In the genomic region with DNA sequence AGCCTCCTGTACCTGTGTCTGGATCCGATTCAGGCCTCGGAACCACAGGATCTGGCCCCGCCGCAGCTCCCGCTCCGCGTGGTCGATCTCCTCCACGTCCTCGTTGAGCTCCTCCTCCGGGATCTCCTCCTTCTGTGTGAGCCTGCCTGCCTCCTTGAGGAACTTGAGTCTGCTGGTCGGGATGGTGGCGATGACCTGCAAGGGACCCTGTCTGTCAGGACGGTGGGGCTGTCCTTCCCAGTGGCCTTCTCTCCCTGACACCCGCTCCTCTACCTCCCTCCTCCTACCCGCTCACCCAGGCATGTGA, we compare ENCODE assay signal across 3 cellular contexts.
TF ChIP-seq lines count a peak whose summit lies in the region.

No MANE protein-coding gene starts in this region.

TF ChIP-seq in WTC11, 78 proteins besides CTCF, POLR2A, EP300 and RAD21 (continues in another document):
- TF ChIP-seq, protein P1, sequence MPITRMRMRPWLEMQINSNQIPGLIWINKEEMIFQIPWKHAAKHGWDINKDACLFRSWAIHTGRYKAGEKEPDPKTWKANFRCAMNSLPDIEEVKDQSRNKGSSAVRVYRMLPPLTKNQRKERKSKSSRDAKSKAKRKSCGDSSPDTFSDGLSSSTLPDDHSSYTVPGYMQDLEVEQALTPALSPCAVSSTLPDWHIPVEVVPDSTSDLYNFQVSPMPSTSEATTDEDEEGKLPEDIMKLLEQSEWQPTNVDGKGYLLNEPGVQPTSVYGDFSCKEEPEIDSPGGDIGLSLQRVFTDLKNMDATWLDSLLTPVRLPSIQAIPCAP (CRISPR knock-in tag; IDR thresholded peaks at IDR 0.05): no peak
- TF ChIP-seq, protein P2, sequence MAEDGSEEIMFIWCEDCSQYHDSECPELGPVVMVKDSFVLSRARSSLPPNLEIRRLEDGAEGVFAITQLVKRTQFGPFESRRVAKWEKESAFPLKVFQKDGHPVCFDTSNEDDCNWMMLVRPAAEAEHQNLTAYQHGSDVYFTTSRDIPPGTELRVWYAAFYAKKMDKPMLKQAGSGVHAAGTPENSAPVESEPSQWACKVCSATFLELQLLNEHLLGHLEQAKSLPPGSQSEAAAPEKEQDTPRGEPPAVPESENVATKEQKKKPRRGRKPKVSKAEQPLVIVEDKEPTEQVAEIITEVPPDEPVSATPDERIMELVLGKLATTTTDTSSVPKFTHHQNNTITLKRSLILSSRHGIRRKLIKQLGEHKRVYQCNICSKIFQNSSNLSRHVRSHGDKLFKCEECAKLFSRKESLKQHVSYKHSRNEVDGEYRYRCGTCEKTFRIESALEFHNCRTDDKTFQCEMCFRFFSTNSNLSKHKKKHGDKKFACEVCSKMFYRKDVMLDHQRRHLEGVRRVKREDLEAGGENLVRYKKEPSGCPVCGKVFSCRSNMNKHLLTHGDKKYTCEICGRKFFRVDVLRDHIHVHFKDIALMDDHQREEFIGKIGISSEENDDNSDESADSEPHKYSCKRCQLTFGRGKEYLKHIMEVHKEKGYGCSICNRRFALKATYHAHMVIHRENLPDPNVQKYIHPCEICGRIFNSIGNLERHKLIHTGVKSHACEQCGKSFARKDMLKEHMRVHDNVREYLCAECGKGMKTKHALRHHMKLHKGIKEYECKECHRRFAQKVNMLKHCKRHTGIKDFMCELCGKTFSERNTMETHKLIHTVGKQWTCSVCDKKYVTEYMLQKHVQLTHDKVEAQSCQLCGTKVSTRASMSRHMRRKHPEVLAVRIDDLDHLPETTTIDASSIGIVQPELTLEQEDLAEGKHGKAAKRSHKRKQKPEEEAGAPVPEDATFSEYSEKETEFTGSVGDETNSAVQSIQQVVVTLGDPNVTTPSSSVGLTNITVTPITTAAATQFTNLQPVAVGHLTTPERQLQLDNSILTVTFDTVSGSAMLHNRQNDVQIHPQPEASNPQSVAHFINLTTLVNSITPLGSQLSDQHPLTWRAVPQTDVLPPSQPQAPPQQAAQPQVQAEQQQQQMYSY (CRISPR knock-in tag; IDR thresholded peaks at IDR 0.05): no peak
- TF ChIP-seq NR1H2 (CRISPR knock-in tag; IDR thresholded peaks at IDR 0.05) (no peak), SOX15 (CRISPR knock-in tag; IDR thresholded peaks at IDR 0.05) (no peak), ESRRA (CRISPR knock-in tag; IDR thresholded peaks at IDR 0.05; ENCODE audit: borderline replicate concordance) (no peak), TCF7 (CRISPR knock-in tag; IDR thresholded peaks at IDR 0.05; ENCODE audit: low read depth) (no peak)
- TF ChIP-seq, protein P3, sequence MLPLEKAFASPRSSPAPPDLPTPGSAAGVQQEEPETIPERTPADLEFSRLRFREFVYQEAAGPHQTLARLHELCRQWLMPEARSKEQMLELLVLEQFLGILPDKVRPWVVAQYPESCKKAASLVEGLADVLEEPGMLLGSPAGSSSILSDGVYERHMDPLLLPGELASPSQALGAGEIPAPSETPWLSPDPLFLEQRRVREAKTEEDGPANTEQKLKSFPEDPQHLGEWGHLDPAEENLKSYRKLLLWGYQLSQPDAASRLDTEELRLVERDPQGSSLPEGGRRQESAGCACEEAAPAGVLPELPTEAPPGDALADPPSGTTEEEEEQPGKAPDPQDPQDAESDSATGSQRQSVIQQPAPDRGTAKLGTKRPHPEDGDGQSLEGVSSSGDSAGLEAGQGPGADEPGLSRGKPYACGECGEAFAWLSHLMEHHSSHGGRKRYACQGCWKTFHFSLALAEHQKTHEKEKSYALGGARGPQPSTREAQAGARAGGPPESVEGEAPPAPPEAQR (CRISPR knock-in tag; IDR thresholded peaks at IDR 0.05): no peak
- TF ChIP-seq, protein P4, sequence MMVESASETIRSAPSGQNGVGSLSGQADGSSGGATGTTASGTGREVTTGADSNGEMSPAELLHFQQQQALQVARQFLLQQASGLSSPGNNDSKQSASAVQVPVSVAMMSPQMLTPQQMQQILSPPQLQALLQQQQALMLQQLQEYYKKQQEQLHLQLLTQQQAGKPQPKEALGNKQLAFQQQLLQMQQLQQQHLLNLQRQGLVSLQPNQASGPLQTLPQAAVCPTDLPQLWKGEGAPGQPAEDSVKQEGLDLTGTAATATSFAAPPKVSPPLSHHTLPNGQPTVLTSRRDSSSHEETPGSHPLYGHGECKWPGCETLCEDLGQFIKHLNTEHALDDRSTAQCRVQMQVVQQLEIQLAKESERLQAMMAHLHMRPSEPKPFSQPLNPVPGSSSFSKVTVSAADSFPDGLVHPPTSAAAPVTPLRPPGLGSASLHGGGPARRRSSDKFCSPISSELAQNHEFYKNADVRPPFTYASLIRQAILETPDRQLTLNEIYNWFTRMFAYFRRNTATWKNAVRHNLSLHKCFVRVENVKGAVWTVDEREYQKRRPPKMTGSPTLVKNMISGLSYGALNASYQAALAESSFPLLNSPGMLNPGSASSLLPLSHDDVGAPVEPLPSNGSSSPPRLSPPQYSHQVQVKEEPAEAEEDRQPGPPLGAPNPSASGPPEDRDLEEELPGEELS (CRISPR knock-in tag; IDR thresholded peaks at IDR 0.05): no peak

TF ChIP-seq in HepG2, 621 proteins besides CTCF, POLR2A, EP300 and RAD21 (continues in another document):
- TF ChIP-seq HNRNPLL (IDR thresholded peaks at IDR 0.05; ENCODE audit: low read depth, low read length, poor library complexity, severe bottlenecking) (no peak), TSC22D2 (CRISPR knock-in tag; IDR thresholded peaks at IDR 0.05; ENCODE audit: borderline replicate concordance) (no peak), BHLHE40 (IDR thresholded peaks at IDR 0.05; ENCODE audit: low read length) (no peak), ZNF788 (CRISPR knock-in tag; IDR thresholded peaks at IDR 0.05; ENCODE audit: borderline replicate concordance) (no peak), IKZF1 (IDR thresholded peaks at IDR 0.05) (no peak), ZNF253 (CRISPR knock-in tag; IDR thresholded peaks at IDR 0.05; ENCODE audit: borderline replicate concordance) (no peak), ZSCAN30 (CRISPR knock-in tag; IDR thresholded peaks at IDR 0.05) (no peak), SATB2 (CRISPR knock-in tag; IDR thresholded peaks at IDR 0.05) (no peak), ZNF562 (CRISPR knock-in tag; IDR thresholded peaks at IDR 0.05; ENCODE audit: borderline replicate concordance) (no peak)
- TF ChIP-seq, protein P5, sequence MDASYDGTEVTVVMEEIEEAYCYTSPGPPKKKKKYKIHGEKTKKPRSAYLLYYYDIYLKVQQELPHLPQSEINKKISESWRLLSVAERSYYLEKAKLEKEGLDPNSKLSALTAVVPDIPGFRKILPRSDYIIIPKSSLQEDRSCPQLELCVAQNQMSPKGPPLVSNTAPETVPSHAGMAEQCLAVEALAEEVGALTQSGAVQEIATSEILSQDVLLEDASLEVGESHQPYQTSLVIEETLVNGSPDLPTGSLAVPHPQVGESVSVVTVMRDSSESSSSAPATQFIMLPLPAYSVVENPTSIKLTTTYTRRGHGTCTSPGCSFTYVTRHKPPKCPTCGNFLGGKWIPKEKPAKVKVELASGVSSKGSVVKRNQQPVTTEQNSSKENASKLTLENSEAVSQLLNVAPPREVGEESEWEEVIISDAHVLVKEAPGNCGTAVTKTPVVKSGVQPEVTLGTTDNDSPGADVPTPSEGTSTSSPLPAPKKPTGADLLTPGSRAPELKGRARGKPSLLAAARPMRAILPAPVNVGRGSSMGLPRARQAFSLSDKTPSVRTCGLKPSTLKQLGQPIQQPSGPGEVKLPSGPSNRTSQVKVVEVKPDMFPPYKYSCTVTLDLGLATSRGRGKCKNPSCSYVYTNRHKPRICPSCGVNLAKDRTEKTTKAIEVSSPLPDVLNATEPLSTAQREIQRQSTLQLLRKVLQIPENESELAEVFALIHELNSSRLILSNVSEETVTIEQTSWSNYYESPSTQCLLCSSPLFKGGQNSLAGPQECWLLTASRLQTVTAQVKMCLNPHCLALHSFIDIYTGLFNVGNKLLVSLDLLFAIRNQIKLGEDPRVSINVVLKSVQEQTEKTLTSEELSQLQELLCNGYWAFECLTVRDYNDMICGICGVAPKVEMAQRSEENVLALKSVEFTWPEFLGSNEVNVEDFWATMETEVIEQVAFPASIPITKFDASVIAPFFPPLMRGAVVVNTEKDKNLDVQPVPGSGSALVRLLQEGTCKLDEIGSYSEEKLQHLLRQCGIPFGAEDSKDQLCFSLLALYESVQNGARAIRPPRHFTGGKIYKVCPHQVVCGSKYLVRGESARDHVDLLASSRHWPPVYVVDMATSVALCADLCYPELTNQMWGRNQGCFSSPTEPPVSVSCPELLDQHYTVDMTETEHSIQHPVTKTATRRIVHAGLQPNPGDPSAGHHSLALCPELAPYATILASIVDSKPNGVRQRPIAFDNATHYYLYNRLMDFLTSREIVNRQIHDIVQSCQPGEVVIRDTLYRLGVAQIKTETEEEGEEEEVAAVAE (CRISPR knock-in tag; IDR thresholded peaks at IDR 0.05; ENCODE audit: borderline replicate concordance): no peak
- TF ChIP-seq, protein P6, sequence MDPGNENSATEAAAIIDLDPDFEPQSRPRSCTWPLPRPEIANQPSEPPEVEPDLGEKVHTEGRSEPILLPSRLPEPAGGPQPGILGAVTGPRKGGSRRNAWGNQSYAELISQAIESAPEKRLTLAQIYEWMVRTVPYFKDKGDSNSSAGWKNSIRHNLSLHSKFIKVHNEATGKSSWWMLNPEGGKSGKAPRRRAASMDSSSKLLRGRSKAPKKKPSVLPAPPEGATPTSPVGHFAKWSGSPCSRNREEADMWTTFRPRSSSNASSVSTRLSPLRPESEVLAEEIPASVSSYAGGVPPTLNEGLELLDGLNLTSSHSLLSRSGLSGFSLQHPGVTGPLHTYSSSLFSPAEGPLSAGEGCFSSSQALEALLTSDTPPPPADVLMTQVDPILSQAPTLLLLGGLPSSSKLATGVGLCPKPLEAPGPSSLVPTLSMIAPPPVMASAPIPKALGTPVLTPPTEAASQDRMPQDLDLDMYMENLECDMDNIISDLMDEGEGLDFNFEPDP (CRISPR knock-in tag; conservative IDR thresholded peaks at IDR 0.05): no peak

TF ChIP-seq in GM12891, 5 proteins besides CTCF, POLR2A, EP300 and RAD21:
- TF ChIP-seq SPI1 (IDR thresholded peaks at IDR 0.05; ENCODE audit: low read depth, low read length) (no peak), POU2F2 (IDR thresholded peaks at IDR 0.05; ENCODE audit: low read depth, low read length) (no peak), TAF1 (IDR thresholded peaks at IDR 0.05; ENCODE audit: low read depth, low read length) (no peak), PAX5 (IDR thresholded peaks at IDR 0.05; ENCODE audit: insufficient read depth, low read length, severe bottlenecking) (no peak), POLR2AphosphoS5 (IDR thresholded peaks at IDR 0.05; ENCODE audit: low read depth, low read length) (no peak)
